9 cellular contexts compared by ENCODE assay signal in genomic region chr16:59192551-59193199, GRCh38.
DNase-seq lines count a peak whose midpoint lies in the region; ATAC-seq and TF ChIP-seq lines count a peak whose summit lies in the region.
"Had no signal": no experiment of that assay in that cellular context is flagged by ENCODE, and none has a peak within 500 bp of the region (broad histone marks: within the 10 kb centered on the region; RNA-seq: fewer than 3 reads in every experiment).

No MANE protein-coding gene starts in this region.

- H3K4me1 Mint-ChIP-seq in natural killer cell: no peaks in the 10 kb centered on the region
- H3K4me1 Mint-ChIP-seq: central memory CD8-positive, alpha-beta T cell had no signal

- no peak overlapping the region for H3K4me3 ChIP-seq in fibroblast of mammary gland (ENCODE audit: control insufficient read depth, low read depth, low read length)
- H3K4me3 ChIP-seq in ovary: no peak overlapping the region

- H3K9me3 ChIP-seq in ovary: no peaks in the 10 kb centered on the region

- H3K4me3 Mint-ChIP-seq in natural killer cell: no peak overlapping the region
- H3K4me3 Mint-ChIP-seq: central memory CD8-positive, alpha-beta T cell had no signal

- H3K27ac Mint-ChIP-seq in natural killer cell: no peak overlapping the region

- no peak overlapping the region for H3K27ac ChIP-seq in ovary

- intact Hi-C loops in natural killer cell (cut with micrococcal nuclease): no loop called here
- intact Hi-C loops in ovary (cut with DNase I): no loop called here

- TF ChIP-seq CTCF in fibroblast of mammary gland (conservative IDR thresholded peaks at IDR 0.05; ENCODE audit: control insufficient read depth, insufficient read depth, low read depth, low read length) (peak; percentile 42), natural killer cell (IDR thresholded peaks at IDR 0.05) (no peak), ovary (IDR thresholded peaks at IDR 0.05) (no peak)

- TF ChIP-seq POLR2A in ovary (IDR thresholded peaks at IDR 0.05): no peak

- no peaks in the 10 kb centered on the region for H3K36me3 Mint-ChIP-seq in natural killer cell

- no peaks in the 10 kb centered on the region for H3K4me1 ChIP-seq in ovary (ENCODE audit: insufficient read depth)

- DNase-seq in CD1c-positive myeloid dendritic cell (ENCODE audit: extremely low spot score) (peak; percentile 20), NCI-H82 (lab: John Stamatoyannopoulos, UW) (peak; percentile 71), fibroblast of mammary gland (ENCODE audit: low read depth) (peak; percentile 14), natural killer cell (no peak), ovary (no peak), cerebellar cortex (ENCODE audit: low spot score) (no peak)
- DNase-seq in stimulated activated CD4-positive, alpha-beta T cell treated with anti-CD3 and anti-CD28 coated beads, Interleukin-4, amount 100 ng/mL, for 4 hours: no peak

- H3K27me3 ChIP-seq in ovary: no peaks in the 10 kb centered on the region

- no peaks in the 10 kb centered on the region for H3K27me3 Mint-ChIP-seq in natural killer cell (ENCODE audit: low read depth in 2 of 2)
- H3K27me3 Mint-ChIP-seq: central memory CD8-positive, alpha-beta T cell had no signal

- peaks cover 0 to 3% of the 10 kb centered on the region in 2 donors for H3K9me3 Mint-ChIP-seq in natural killer cell

- no peaks in the 10 kb centered on the region for H3K36me3 ChIP-seq in ovary

- TF ChIP-seq EP300 in ovary (IDR thresholded peaks at IDR 0.05): no peak

- 49 to 64% (median 52%) methylated on average over 6 of the region's 6 CpGs for WGBS in ovary, 3 donors

- ATAC-seq in GM19468 (IDR thresholded peaks at IDR 0.05; ENCODE audit: extremely low read depth, unreplicated experiment): peak; percentile 37
- ATAC-seq in natural killer cell: no peak

Comparison
In these comparisons a context has a peak if more than half of its experiments do, and no peak if none do; other contexts are left out.
1. DNase-seq: peak in CD1c-positive myeloid dendritic cell (single experiment), NCI-H82 (single experiment) and fibroblast of mammary gland (single experiment); none in natural killer cell (single experiment), ovary (0 of 5), cerebellar cortex (single experiment) and stimulated activated CD4-positive, alpha-beta T cell treated with anti-CD3 and anti-CD28 coated beads, Interleukin-4, amount 100 ng/mL, for 4 hours (0 of 2).